Comparison of ENCODE assay signal across 1 cellular context in genomic region chr7:55432506-55432905, GRCh38.
TF ChIP-seq lines count a peak whose summit lies in the region.

No MANE protein-coding gene starts in this region.

TF ChIP-seq in GM23338, 12 proteins besides CTCF, POLR2A, EP300 and RAD21 (continued from another document):
- TF ChIP-seq ZNF462 (CRISPR knock-in tag; IDR thresholded peaks at IDR 0.05) (no peak), ETS1 (IDR thresholded peaks at IDR 0.05) (no peak), REST (IDR thresholded peaks at IDR 0.05; ENCODE audit: unreplicated experiment) (no peak), JUNB (IDR thresholded peaks at IDR 0.05; ENCODE audit: unreplicated experiment) (no peak), CREB1 (CRISPR knock-in tag; IDR thresholded peaks at IDR 0.05; ENCODE audit: low read depth) (no peak), NANOG (IDR thresholded peaks at IDR 0.05; ENCODE audit: borderline replicate concordance) (no peak), POLR2AphosphoS5 (IDR thresholded peaks at IDR 0.05; ENCODE audit: low read depth) (no peak)
